In the genomic region with DNA sequence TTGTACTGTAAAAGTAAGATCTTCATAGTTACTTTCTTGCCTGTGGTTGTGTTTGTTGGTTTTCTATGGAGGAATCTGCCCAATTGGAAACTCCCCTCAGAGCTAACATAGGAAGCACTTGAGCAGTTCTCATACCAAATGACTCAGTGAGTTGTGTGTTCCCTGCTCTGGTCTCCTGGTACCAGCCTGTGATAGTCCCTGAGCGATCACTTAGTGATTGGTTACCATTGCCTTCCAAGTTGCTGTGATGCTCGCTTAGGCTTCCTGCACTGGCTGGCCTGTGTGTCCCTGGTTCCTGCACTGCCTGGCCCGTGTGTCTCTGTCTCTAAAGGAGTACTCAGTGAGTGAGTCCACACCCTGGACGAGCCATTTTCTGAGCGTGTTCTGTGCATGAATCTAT, we compare ENCODE assay signal across 8 cellular contexts.
A peak's percentile ranks its signal among the peaks of the same experiment; 100 is the strongest.
DNase-seq lines count a peak whose midpoint lies in the region; ATAC-seq and TF ChIP-seq lines count a peak whose summit lies in the region.

No MANE protein-coding gene starts in this region.

- no peak overlapping the region for H2AFZ ChIP-seq in GM23338

- H3K9me2 ChIP-seq in GM23338 (ENCODE audit: insufficient read depth), result no peaks in the 10 kb centered on the region

- H3K27ac Mint-ChIP-seq in osteocyte (ENCODE audit: unreplicated experiment), result peak overlapping the region; percentile 7
- H3K27ac Mint-ChIP-seq in GM23338, result no peak overlapping the region

- H3K27ac ChIP-seq in GM23338 (ENCODE audit: low read depth), result no peak overlapping the region; the same call in 1 of the 2 replicates

- 0 out of 2 replicates have a peak, but pooled peaks cover 4% of the 10 kb centered on the region for H3K4me1 ChIP-seq in GM23338 (ENCODE audit: insufficient read depth)

- no peaks in the 10 kb centered on the region for H3K79me2 ChIP-seq in GM23338 (replicated peaks; ENCODE audit: insufficient read depth)

- DNase-seq in HT1080 (ENCODE audit: low read depth) (peak; percentile 55), choroid plexus epithelial cell (ENCODE audit: low read depth) (peak; percentile 94), osteocyte (ENCODE audit: extremely low spot score, unreplicated experiment) (no peak), GM23338 (ENCODE audit: low spot score) (no peak), HuH-7.5 (ENCODE audit: low spot score) (no peak), NCI-H2107 treated with DMSO at 0.1 percent for 48 hours (lab: John Stamatoyannopoulos, UW; ENCODE audit: unreplicated experiment) (no peak), NCI-H524 treated with DMSO at 0.1 percent for 48 hours (lab: John Stamatoyannopoulos, UW) (no peak)

- ATAC-seq in GM18520 (IDR thresholded peaks at IDR 0.05; ENCODE audit: unreplicated experiment) (peak; percentile 47), GM23338 (no peak; the same call in 2 of the 3 replicates)

- H3K9me3 Mint-ChIP-seq in osteocyte (ENCODE audit: unreplicated experiment) (no peaks in the 10 kb centered on the region), GM23338 (no peaks in the 10 kb centered on the region)

- H3K36me3 Mint-ChIP-seq in osteocyte (ENCODE audit: unreplicated experiment), result peaks cover 34% of the 10 kb centered on the region
- peaks cover 50% of the 10 kb centered on the region for H3K36me3 Mint-ChIP-seq in GM23338 (ENCODE audit: low read depth)

- H4K20me1 ChIP-seq in GM23338 (replicated peaks; ENCODE audit: insufficient read depth), result peaks cover 7% of the 10 kb centered on the region

- TF ChIP-seq CTCF in choroid plexus epithelial cell (conservative IDR thresholded peaks at IDR 0.05; ENCODE audit: low read depth, low read length) (no peak), osteocyte (IDR thresholded peaks at IDR 0.05) (no peak), GM23338 (conservative IDR thresholded peaks at IDR 0.05; ENCODE audit: low read depth in 2 of 2) (no peak)

- no peak overlapping the region for H3K4me2 ChIP-seq in GM23338

- H3F3A ChIP-seq in GM23338 (replicated peaks; ENCODE audit: low read depth), result no peaks in the 10 kb centered on the region

- H3K4me3 Mint-ChIP-seq in osteocyte (ENCODE audit: unreplicated experiment) (no peak overlapping the region), GM23338 (no peak overlapping the region)

- no peaks in the 10 kb centered on the region for H3K27me3 ChIP-seq in GM23338 (ENCODE audit: insufficient read depth)

- peaks cover 41% of the 10 kb centered on the region for H3K4me1 Mint-ChIP-seq in osteocyte (ENCODE audit: unreplicated experiment)
- H3K4me1 Mint-ChIP-seq in GM23338, result peaks cover 15% of the 10 kb centered on the region

- H3K36me3 ChIP-seq in GM23338 (ENCODE audit: insufficient read depth), result peaks cover 10% of the 10 kb centered on the region

- H3K4me3 ChIP-seq in choroid plexus epithelial cell (ENCODE audit: low read depth, low read length), result no peak overlapping the region
- H3K4me3 ChIP-seq in GM23338, result no peak overlapping the region

- H3K27me3 Mint-ChIP-seq in osteocyte (ENCODE audit: unreplicated experiment), result no peaks in the 10 kb centered on the region
- H3K27me3 Mint-ChIP-seq in GM23338 (ENCODE audit: insufficient read depth, low read depth, poor library complexity), result no peaks in the 10 kb centered on the region

TF ChIP-seq in GM23338, 12 proteins besides CTCF, POLR2A, EP300 and RAD21 (continues in another document):
- TF ChIP-seq EZH2 (IDR thresholded peaks at IDR 0.05; ENCODE audit: low read depth, unreplicated experiment) (no peak), ZNF114 (CRISPR knock-in tag; IDR thresholded peaks at IDR 0.05) (no peak), NANOG (IDR thresholded peaks at IDR 0.05; ENCODE audit: borderline replicate concordance) (no peak), STAT1 (IDR thresholded peaks at IDR 0.05; ENCODE audit: unreplicated experiment) (no peak), CREB1 (CRISPR knock-in tag; IDR thresholded peaks at IDR 0.05; ENCODE audit: low read depth) (no peak), EZH2phosphoT487 (IDR thresholded peaks at IDR 0.05; ENCODE audit: unreplicated experiment) (no peak), POLR2AphosphoS5 (IDR thresholded peaks at IDR 0.05; ENCODE audit: low read depth) (no peak), ZNF462 (CRISPR knock-in tag; IDR thresholded peaks at IDR 0.05) (no peak), JUNB (IDR thresholded peaks at IDR 0.05; ENCODE audit: unreplicated experiment) (no peak), ZNF331 (CRISPR knock-in tag; IDR thresholded peaks at IDR 0.05; ENCODE audit: low read depth) (no peak)
- TF ChIP-seq, protein P1, sequence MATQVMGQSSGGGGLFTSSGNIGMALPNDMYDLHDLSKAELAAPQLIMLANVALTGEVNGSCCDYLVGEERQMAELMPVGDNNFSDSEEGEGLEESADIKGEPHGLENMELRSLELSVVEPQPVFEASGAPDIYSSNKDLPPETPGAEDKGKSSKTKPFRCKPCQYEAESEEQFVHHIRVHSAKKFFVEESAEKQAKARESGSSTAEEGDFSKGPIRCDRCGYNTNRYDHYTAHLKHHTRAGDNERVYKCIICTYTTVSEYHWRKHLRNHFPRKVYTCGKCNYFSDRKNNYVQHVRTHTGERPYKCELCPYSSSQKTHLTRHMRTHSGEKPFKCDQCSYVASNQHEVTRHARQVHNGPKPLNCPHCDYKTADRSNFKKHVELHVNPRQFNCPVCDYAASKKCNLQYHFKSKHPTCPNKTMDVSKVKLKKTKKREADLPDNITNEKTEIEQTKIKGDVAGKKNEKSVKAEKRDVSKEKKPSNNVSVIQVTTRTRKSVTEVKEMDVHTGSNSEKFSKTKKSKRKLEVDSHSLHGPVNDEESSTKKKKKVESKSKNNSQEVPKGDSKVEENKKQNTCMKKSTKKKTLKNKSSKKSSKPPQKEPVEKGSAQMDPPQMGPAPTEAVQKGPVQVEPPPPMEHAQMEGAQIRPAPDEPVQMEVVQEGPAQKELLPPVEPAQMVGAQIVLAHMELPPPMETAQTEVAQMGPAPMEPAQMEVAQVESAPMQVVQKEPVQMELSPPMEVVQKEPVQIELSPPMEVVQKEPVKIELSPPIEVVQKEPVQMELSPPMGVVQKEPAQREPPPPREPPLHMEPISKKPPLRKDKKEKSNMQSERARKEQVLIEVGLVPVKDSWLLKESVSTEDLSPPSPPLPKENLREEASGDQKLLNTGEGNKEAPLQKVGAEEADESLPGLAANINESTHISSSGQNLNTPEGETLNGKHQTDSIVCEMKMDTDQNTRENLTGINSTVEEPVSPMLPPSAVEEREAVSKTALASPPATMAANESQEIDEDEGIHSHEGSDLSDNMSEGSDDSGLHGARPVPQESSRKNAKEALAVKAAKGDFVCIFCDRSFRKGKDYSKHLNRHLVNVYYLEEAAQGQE (IDR thresholded peaks at IDR 0.05; ENCODE audit: unreplicated experiment), result no peak

Comparison
In these comparisons a context has a peak if more than half of its experiments do, and no peak if none do; other contexts are left out.
1. DNase-seq: peak in HT1080 (single experiment) and choroid plexus epithelial cell (single experiment); none in osteocyte (single experiment), GM23338 (single experiment), HuH-7.5 (single experiment), NCI-H2107 treated with DMSO at 0.1 percent for 48 hours (single experiment) and NCI-H524 treated with DMSO at 0.1 percent for 48 hours (single experiment).